1 cellular context compared by ENCODE assay signal in the genomic region with DNA sequence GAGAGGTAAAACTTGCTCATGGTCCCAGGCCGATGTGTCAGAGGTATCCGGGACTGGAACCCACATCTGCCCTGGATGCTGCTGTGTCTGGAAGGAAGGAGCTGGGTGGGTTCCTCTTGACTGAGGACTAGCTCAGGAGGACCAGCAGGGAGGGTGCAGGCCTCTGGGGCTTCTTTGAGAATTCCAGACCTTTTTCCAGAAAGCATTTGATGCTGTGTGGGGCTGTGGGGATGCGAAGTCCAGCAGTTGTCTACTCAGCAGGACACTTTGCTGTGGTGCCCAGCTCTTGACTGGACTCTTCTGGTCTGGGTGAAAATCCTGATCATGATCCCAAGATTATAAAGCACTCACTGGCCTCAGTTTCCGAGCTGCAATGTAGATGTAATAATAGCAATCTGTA.
TF ChIP-seq lines count a peak whose summit lies in the region.

No MANE protein-coding gene starts in this region.

TF ChIP-seq in H1, 55 proteins besides CTCF, POLR2A, EP300 and RAD21:
- TF ChIP-seq RXRA (IDR thresholded peaks at IDR 0.05; ENCODE audit: insufficient read depth, low read depth, low read length) (no peak), TBP (IDR thresholded peaks at IDR 0.05; ENCODE audit: low read depth, low read length) (no peak), BCL11A (IDR thresholded peaks at IDR 0.05; ENCODE audit: low read depth in 2 of 2, low read length in 2 of 2) (no peak), BACH1 (IDR thresholded peaks at IDR 0.05; ENCODE audit: low read length) (no peak), USF2 (IDR thresholded peaks at IDR 0.05; ENCODE audit: low read length) (no peak), BRCA1 (IDR thresholded peaks at IDR 0.05; ENCODE audit: low read depth, low read length) (no peak), RFX5 (IDR thresholded peaks at IDR 0.05; ENCODE audit: borderline replicate concordance, low read depth, low read length) (no peak), SP4 (IDR thresholded peaks at IDR 0.05; ENCODE audit: low read length) (no peak), CREB1 (IDR thresholded peaks at IDR 0.05) (no peak), POLR2AphosphoS5 (IDR thresholded peaks at IDR 0.05; ENCODE audit: low read depth, low read length) (no peak), EZH2 (IDR thresholded peaks at IDR 0.05; ENCODE audit: low read depth, low read length, severe bottlenecking) (no peak), ASH2L (IDR thresholded peaks at IDR 0.05; ENCODE audit: low read length) (no peak), E2F6 (IDR thresholded peaks at IDR 0.05) (no peak), ZNF274 (IDR thresholded peaks at IDR 0.05; ENCODE audit: borderline replicate concordance, extremely low read depth, low read length) (no peak), YY1 (IDR thresholded peaks at IDR 0.05; ENCODE audit: low read depth, low read length) (no peak), CBX8 (IDR thresholded peaks at IDR 0.05; ENCODE audit: borderline replicate concordance, low read depth, low read length) (no peak), TAF7 (optimal IDR thresholded peaks at IDR 0.05; ENCODE audit: borderline replicate concordance, low read depth, low read length) (no peak), CEBPB (IDR thresholded peaks at IDR 0.05; ENCODE audit: low read depth, low read length) (no peak)
- TF ChIP-seq, protein P1, sequence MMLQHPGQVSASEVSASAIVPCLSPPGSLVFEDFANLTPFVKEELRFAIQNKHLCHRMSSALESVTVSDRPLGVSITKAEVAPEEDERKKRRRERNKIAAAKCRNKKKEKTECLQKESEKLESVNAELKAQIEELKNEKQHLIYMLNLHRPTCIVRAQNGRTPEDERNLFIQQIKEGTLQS (IDR thresholded peaks at IDR 0.05; ENCODE audit: insufficient read depth, low read depth, low read length) = no peak
